ENCODE assay signal across 12 cellular contexts in the genomic region with DNA sequence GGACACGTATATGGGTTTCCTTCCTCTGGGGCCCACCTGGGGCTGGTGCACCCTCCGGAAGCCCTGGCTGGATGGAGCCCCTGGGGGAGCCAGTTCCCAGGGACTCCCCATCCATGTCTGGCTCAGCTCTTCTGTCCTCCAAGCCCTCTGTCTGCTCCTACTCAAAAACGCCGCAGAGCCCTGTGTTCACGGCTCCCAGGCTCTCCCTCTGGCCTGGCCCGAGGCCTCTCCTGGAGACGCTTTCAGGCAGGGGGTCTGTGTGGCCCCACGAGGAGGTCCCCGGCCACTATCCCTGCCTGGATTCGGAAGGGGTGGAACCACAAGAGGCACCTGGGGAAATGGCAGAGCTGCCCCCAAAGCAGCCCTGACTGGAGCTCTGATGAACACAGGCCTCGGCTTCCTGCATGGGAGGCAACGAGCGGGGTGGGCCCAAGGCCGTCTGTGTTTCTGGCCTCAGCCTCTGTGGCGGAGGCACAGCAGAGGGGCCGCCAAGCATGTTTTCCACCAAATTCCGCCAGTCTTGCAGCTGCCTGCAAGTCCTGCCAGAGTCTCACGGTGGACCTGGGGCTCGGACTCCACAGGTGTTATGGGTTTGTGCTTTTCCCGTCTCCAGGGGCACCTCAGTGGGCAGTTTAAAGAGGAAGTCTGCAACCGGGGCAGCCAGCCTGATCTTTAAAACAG. TPM values are rescaled to one million over a fixed set of nuclear protein-coding genes. Genes with fewer than 3 reads are reported as not detected.
DNase-seq lines count a peak whose midpoint lies in the region; ATAC-seq and TF ChIP-seq lines count a peak whose summit lies in the region.
"Had no signal": no experiment of that assay in that cellular context is flagged by ENCODE, and none has a peak within 500 bp of the region (broad histone marks: within the 10 kb centered on the region; RNA-seq: fewer than 3 reads in every experiment).

No MANE protein-coding gene starts in this region.

- TF ChIP-seq POLR2A in spleen (IDR thresholded peaks at IDR 0.05) (no peak), tibial nerve (IDR thresholded peaks at IDR 0.05) (no peak)

- H3K9me3 ChIP-seq in NT2/D1 (ENCODE audit: insufficient read depth, low read length) = no peaks in the 10 kb centered on the region
- no peaks in the 10 kb centered on the region for H3K9me3 ChIP-seq in left lung
- H3K9me3 ChIP-seq in spleen = no peaks in the 10 kb centered on the region
- no peaks in the 10 kb centered on the region for H3K9me3 ChIP-seq in tibial nerve
- no peaks in the 10 kb centered on the region for H3K9me3 ChIP-seq in CD4-positive, alpha-beta T cell (ENCODE audit: control insufficient read depth, low read length)
- H3K9me3 ChIP-seq: neutrophil had no signal

- H3K27me3 ChIP-seq in NT2/D1 (ENCODE audit: insufficient read depth, insufficient read length) = peaks cover 15% of the 10 kb centered on the region
- no peaks in the 10 kb centered on the region for H3K27me3 ChIP-seq in left lung
- peaks cover 0 to 12% (median 0%) of the 10 kb centered on the region in 7 donors for H3K27me3 ChIP-seq in spleen (replicated peaks in 1 of 7)
- H3K27me3 ChIP-seq in tibial nerve = no peaks in the 10 kb centered on the region
- H3K27me3 ChIP-seq in CD4-positive, alpha-beta T cell (ENCODE audit: control insufficient read depth, insufficient read depth, low read length) = no peaks in the 10 kb centered on the region

- POLR2A ChIA-PET in CD4-positive, alpha-beta T cell (lab: Charles Lee) = no interaction called here

- H3K4me3 Mint-ChIP-seq in CD4-positive, alpha-beta T cell = no peak overlapping the region
- H3K4me3 Mint-ChIP-seq: CD4-positive, CD25-positive, alpha-beta regulatory T cell had no signal

- ATAC-seq in GM18909 (IDR thresholded peaks at IDR 0.05; ENCODE audit: poor library complexity, unreplicated experiment) (peak; percentile 53), left lung (no peak)
- ATAC-seq in CD4-positive, alpha-beta T cell (ENCODE audit: poor library complexity) = no peak

- H3K4me1 Mint-ChIP-seq in CD4-positive, alpha-beta T cell (ENCODE audit: low read depth) = no peaks in the 10 kb centered on the region

- H3K27me3 Mint-ChIP-seq in CD4-positive, alpha-beta T cell = peaks cover 3% of the 10 kb centered on the region

- DNase-seq in NT2/D1 (ENCODE audit: low read depth, low spot score) (no peak), left lung (peak; percentile 19 to 61), spleen (peak; percentile 86), GM03348 (ENCODE audit: low spot score) (no peak), OCI-M1 (lab: John Stamatoyannopoulos, UW) (no peak), tibial nerve (ENCODE audit: low spot score in 2 of 2) (no peak)
- DNase-seq in CD4-positive, alpha-beta T cell = no peak
- DNase-seq: CD4-positive, CD25-positive, alpha-beta regulatory T cell; foreskin melanocyte; stimulated activated CD4-positive, alpha-beta T cell treated with anti-CD3 and anti-CD28 coated beads, Interleukin-1b, Interleukin-23, amount 100 ng/mL, for 48 hours had no signal

- H3K36me3 Mint-ChIP-seq in CD4-positive, alpha-beta T cell (ENCODE audit: low read depth) = no peaks in the 10 kb centered on the region
- H3K36me3 Mint-ChIP-seq: CD4-positive, CD25-positive, alpha-beta regulatory T cell had no signal

- H3K27ac ChIP-seq in left lung (no peak overlapping the region), spleen (peak overlapping the region; percentile 22 to 85 (median 77)), tibial nerve (peak overlapping the region in 2 of 4 donors; percentile 91 to 92)
- no peak overlapping the region for H3K27ac ChIP-seq in CD4-positive, alpha-beta T cell (ENCODE audit: low read depth, low read length)
- H3K27ac ChIP-seq: neutrophil had no signal

- intact Hi-C loops in left lung (cut with DNase I) = no loop called here
- intact Hi-C loops in spleen (cut with DNase I; ENCODE audit: low total_unique reads) = no loop called here
- intact Hi-C loops in CD4-positive, alpha-beta T cell (cut with DNase I, micrococcal nuclease) = no loop called here

- TF ChIP-seq EP300 in tibial nerve (IDR thresholded peaks at IDR 0.05) = no peak

- H3K9me3 Mint-ChIP-seq in CD4-positive, alpha-beta T cell = no peaks in the 10 kb centered on the region

- no peak for TF ChIP-seq CTCF in left lung (IDR thresholded peaks at IDR 0.05)
- no peak for TF ChIP-seq CTCF in spleen (IDR thresholded peaks at IDR 0.05 in 8 of 11, conservative IDR thresholded peaks at IDR 0.05 in 3 of 11)
- TF ChIP-seq CTCF in tibial nerve (IDR thresholded peaks at IDR 0.05) = no peak
- TF ChIP-seq CTCF in CD4-positive, alpha-beta T cell (IDR thresholded peaks at IDR 0.05) = no peak

- H3K4me3 ChIP-seq in NT2/D1 (ENCODE audit: insufficient read length, low read depth) = no peak overlapping the region
- no peak overlapping the region for H3K4me3 ChIP-seq in left lung
- peak overlapping the region in 1 of 8 donors; percentile 17 for H3K4me3 ChIP-seq in spleen
- no peak overlapping the region for H3K4me3 ChIP-seq in tibial nerve

- H3K27ac Mint-ChIP-seq in CD4-positive, alpha-beta T cell = no peak overlapping the region
- H3K27ac Mint-ChIP-seq: CD4-positive, CD25-positive, alpha-beta regulatory T cell had no signal

- peak overlapping the region; percentile 50 for H3K9ac ChIP-seq in NT2/D1 (ENCODE audit: insufficient read length, low read depth)

- H3K4me1 ChIP-seq in NT2/D1 (ENCODE audit: insufficient read depth, insufficient read length) = peaks cover 17% of the 10 kb centered on the region
- H3K4me1 ChIP-seq in left lung = peaks cover 31 to 45% of the 10 kb centered on the region in 2 donors
- H3K4me1 ChIP-seq in spleen = peaks cover 40 to 57% (median 52%) of the 10 kb centered on the region in 6 donors
- peaks cover 0 to 52% (median 47%) of the 10 kb centered on the region in 4 donors for H3K4me1 ChIP-seq in tibial nerve

- 21 to 35% (median 26%) methylated on average over 12 to 21 of the region's 21 CpGs for WGBS in spleen, 5 donors
- 62 to 67% methylated on average over 20 to 21 of the region's 21 CpGs for WGBS in tibial nerve, 2 donors

- no peaks in the 10 kb centered on the region for H3K36me3 ChIP-seq in NT2/D1 (ENCODE audit: insufficient read depth, insufficient read length, low read length)
- no peaks in the 10 kb centered on the region for H3K36me3 ChIP-seq in left lung
- H3K36me3 ChIP-seq in spleen = no peaks in the 10 kb centered on the region
- H3K36me3 ChIP-seq in tibial nerve = no peaks in the 10 kb centered on the region
- H3K36me3 ChIP-seq: neutrophil had no signal

- CTCF ChIA-PET in CD4-positive, alpha-beta T cell (lab: Charles Lee) = no interaction called here

RNA-seq across cellular contexts. Expression of gene INPP5A, which starts 22.6 kb away (rescaled TPM):
- 10 to 100 TPM; 32.0 to 37.0 TPM for total RNA-seq in left lung
- 10 to 100 TPM; 24.7 to 41.3 (median 33.7) TPM for total RNA-seq in spleen
- 10 to 100 TPM; 11.1 to 16.5 (median 11.7) TPM for polyA plus RNA-seq in spleen
- 100 to 1,000 TPM in 1 of 4 donors, 10 to 100 TPM in 3; 73.8 to 101 (median 86.2) TPM for total RNA-seq in tibial nerve
- 10 to 100 TPM; 22.0 to 24.8 TPM for total RNA-seq in CD4-positive, alpha-beta T cell

Comparison
In these comparisons a context has a peak if more than half of its experiments do, and no peak if none do; other contexts are left out.
1. DNase-seq: peak in left lung (2 of 2) and spleen (single experiment); none in NT2/D1 (single experiment), GM03348 (single experiment), OCI-M1 (single experiment), tibial nerve (0 of 2) and CD4-positive, alpha-beta T cell (0 of 10).
2. H3K27ac ChIP-seq: peak in spleen (8 of 8); none in left lung (0 of 2) and CD4-positive, alpha-beta T cell (single experiment).